ENCODE assay signal across 2 cellular contexts in the genomic region with DNA sequence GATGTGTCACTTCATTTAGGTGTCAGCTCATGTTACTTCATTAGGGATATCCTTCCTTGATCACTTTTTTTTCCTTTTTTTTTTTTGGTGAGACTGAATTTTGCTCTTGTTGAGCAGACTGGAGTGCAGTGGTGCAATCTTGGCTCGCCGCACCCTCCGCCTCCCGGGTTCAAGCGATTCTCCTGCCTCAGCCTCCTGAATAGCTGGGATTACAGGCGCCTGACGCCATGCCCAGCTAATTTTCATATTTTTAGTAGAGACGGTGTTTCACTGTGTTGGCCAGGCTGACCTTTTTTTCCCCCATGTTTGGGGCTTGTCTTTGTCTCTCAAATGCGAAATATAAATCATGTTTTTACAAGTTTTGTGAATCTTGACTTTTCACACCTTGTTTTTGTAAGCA.
TF ChIP-seq lines count a peak whose summit lies in the region.

No MANE protein-coding gene starts in this region.

TF ChIP-seq in SK-N-SH, 30 proteins besides CTCF, POLR2A, EP300 and RAD21 (continued from another document):
- TF ChIP-seq, protein P1, sequence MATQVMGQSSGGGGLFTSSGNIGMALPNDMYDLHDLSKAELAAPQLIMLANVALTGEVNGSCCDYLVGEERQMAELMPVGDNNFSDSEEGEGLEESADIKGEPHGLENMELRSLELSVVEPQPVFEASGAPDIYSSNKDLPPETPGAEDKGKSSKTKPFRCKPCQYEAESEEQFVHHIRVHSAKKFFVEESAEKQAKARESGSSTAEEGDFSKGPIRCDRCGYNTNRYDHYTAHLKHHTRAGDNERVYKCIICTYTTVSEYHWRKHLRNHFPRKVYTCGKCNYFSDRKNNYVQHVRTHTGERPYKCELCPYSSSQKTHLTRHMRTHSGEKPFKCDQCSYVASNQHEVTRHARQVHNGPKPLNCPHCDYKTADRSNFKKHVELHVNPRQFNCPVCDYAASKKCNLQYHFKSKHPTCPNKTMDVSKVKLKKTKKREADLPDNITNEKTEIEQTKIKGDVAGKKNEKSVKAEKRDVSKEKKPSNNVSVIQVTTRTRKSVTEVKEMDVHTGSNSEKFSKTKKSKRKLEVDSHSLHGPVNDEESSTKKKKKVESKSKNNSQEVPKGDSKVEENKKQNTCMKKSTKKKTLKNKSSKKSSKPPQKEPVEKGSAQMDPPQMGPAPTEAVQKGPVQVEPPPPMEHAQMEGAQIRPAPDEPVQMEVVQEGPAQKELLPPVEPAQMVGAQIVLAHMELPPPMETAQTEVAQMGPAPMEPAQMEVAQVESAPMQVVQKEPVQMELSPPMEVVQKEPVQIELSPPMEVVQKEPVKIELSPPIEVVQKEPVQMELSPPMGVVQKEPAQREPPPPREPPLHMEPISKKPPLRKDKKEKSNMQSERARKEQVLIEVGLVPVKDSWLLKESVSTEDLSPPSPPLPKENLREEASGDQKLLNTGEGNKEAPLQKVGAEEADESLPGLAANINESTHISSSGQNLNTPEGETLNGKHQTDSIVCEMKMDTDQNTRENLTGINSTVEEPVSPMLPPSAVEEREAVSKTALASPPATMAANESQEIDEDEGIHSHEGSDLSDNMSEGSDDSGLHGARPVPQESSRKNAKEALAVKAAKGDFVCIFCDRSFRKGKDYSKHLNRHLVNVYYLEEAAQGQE (IDR thresholded peaks at IDR 0.05; ENCODE audit: low read depth, low read length), result no peak
- no peak for TF ChIP-seq YY1 (IDR thresholded peaks at IDR 0.05; ENCODE audit: low read depth)

TF ChIP-seq in SK-N-SH treated with all-trans-retinoic acid at 6 μM for 48 hours, 23 proteins besides CTCF, POLR2A, EP300 and RAD21 (continued from another document):
- TF ChIP-seq, protein P2, sequence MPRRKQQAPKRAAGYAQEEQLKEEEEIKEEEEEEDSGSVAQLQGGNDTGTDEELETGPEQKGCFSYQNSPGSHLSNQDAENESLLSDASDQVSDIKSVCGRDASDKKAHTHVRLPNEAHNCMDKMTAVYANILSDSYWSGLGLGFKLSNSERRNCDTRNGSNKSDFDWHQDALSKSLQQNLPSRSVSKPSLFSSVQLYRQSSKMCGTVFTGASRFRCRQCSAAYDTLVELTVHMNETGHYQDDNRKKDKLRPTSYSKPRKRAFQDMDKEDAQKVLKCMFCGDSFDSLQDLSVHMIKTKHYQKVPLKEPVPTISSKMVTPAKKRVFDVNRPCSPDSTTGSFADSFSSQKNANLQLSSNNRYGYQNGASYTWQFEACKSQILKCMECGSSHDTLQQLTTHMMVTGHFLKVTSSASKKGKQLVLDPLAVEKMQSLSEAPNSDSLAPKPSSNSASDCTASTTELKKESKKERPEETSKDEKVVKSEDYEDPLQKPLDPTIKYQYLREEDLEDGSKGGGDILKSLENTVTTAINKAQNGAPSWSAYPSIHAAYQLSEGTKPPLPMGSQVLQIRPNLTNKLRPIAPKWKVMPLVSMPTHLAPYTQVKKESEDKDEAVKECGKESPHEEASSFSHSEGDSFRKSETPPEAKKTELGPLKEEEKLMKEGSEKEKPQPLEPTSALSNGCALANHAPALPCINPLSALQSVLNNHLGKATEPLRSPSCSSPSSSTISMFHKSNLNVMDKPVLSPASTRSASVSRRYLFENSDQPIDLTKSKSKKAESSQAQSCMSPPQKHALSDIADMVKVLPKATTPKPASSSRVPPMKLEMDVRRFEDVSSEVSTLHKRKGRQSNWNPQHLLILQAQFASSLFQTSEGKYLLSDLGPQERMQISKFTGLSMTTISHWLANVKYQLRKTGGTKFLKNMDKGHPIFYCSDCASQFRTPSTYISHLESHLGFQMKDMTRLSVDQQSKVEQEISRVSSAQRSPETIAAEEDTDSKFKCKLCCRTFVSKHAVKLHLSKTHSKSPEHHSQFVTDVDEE (CRISPR knock-in tag; IDR thresholded peaks at IDR 0.05), result no peak
- TF ChIP-seq, protein P3, sequence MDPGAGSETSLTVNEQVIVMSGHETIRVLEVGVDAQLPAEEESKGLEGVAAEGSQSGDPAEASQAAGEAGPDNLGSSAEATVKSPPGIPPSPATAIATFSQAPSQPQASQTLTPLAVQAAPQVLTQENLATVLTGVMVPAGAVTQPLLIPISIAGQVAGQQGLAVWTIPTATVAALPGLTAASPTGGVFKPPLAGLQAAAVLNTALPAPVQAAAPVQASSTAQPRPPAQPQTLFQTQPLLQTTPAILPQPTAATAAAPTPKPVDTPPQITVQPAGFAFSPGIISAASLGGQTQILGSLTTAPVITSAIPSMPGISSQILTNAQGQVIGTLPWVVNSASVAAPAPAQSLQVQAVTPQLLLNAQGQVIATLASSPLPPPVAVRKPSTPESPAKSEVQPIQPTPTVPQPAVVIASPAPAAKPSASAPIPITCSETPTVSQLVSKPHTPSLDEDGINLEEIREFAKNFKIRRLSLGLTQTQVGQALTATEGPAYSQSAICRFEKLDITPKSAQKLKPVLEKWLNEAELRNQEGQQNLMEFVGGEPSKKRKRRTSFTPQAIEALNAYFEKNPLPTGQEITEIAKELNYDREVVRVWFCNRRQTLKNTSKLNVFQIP (CRISPR knock-in tag; IDR thresholded peaks at IDR 0.05; ENCODE audit: borderline replicate concordance, low read depth), result no peak
- TF ChIP-seq ZFP30 (CRISPR knock-in tag; IDR thresholded peaks at IDR 0.05), result no peak
